In genomic region chr14:92747701-92748258, GRCh38 we compare ENCODE assay signal across 7 cellular contexts. TPM values are rescaled to one million over a fixed set of nuclear protein-coding genes. Genes with fewer than 3 reads are reported as not detected.
A peak's percentile ranks its signal among the peaks of the same experiment; 100 is the strongest.
DNase-seq lines count a peak whose midpoint lies in the region; ATAC-seq and TF ChIP-seq lines count a peak whose summit lies in the region.

No MANE protein-coding gene starts in this region.

- no peak for TF ChIP-seq RAD21 in liver (IDR thresholded peaks at IDR 0.05)

- H3K36me3 Mint-ChIP-seq in central memory CD8-positive, alpha-beta T cell (ENCODE audit: insufficient read depth) = peaks cover 16% of the 10 kb centered on the region

- H3K36me3 ChIP-seq in HUES64 (ENCODE audit: insufficient read depth, low read length) = no peaks in the 10 kb centered on the region
- no peaks in the 10 kb centered on the region for H3K36me3 ChIP-seq in liver (ENCODE audit: control insufficient read depth in 4 of 4, insufficient read depth in 3 of 4, low read depth in 1 of 4, low read length in 3 of 4)
- H3K36me3 ChIP-seq in testis (ENCODE audit: low read depth, missing control alignments) = no peaks in the 10 kb centered on the region

- peaks cover 56% of the 10 kb centered on the region for H3K27me3 Mint-ChIP-seq in central memory CD8-positive, alpha-beta T cell

- no peak for TF ChIP-seq POLR2A in testis (IDR thresholded peaks at IDR 0.05)

- WGBS in HUES64 = 14% methylated on average over 16 of the region's 16 CpGs
- WGBS in liver = 3% methylated on average over 16 of the region's 16 CpGs
- 1 to 3% methylated on average over 16 of the region's 16 CpGs for WGBS in testis, 2 donors

- peak overlapping the region; percentile 72 for H3K27ac Mint-ChIP-seq in central memory CD8-positive, alpha-beta T cell (ENCODE audit: low read depth)

- H3K27ac ChIP-seq in HUES64 (ENCODE audit: low read depth, low read length) (no peak overlapping the region), liver (ENCODE audit: low read depth in 1 of 2, low read length in 2 of 2) (peak overlapping the region; percentile 82 to 95), testis (peak overlapping the region; percentile 78 to 82)

- peaks cover 50% of the 10 kb centered on the region for H3K4me1 Mint-ChIP-seq in central memory CD8-positive, alpha-beta T cell

- peaks cover 10% of the 10 kb centered on the region for H3K27me3 ChIP-seq in HUES64 (ENCODE audit: insufficient read depth, low read length)
- no peaks in the 10 kb centered on the region for H3K27me3 ChIP-seq in liver (ENCODE audit: control insufficient read depth in 4 of 4, insufficient read depth in 4 of 4, low read length in 3 of 4)
- H3K27me3 ChIP-seq in testis = no peaks in the 10 kb centered on the region

- H3K4me1 ChIP-seq in HUES64 (ENCODE audit: insufficient read depth, low read length) (no peaks in the 10 kb centered on the region), liver (ENCODE audit: control insufficient read depth in 4 of 4, insufficient read depth in 4 of 4, low read length in 3 of 4) (peaks cover 0 to 15% (median 6%) of the 10 kb centered on the region in 4 donors), testis (peaks cover 22% of the 10 kb centered on the region)

- TF ChIP-seq CTCF in GM12865 (IDR thresholded peaks at IDR 0.05; ENCODE audit: insufficient read depth, low read depth, low read length, missing control alignments) (no peak), liver (IDR thresholded peaks at IDR 0.05; ENCODE audit: low read depth, low read length, missing input control) (no peak), testis (IDR thresholded peaks at IDR 0.05) (no peak)

- no peaks in the 10 kb centered on the region for H3K9me3 Mint-ChIP-seq in central memory CD8-positive, alpha-beta T cell

- H3K4me3 Mint-ChIP-seq in central memory CD8-positive, alpha-beta T cell = peak overlapping the region; percentile 80

- H3K9me3 ChIP-seq in HUES64 (ENCODE audit: insufficient read depth, low read depth, low read length) = no peaks in the 10 kb centered on the region
- H3K9me3 ChIP-seq in liver (ENCODE audit: control insufficient read depth in 4 of 4, low read length in 3 of 4) = no peaks in the 10 kb centered on the region
- H3K9me3 ChIP-seq in testis = no peaks in the 10 kb centered on the region

- H3K4me3 ChIP-seq in GM12865 (ENCODE audit: low read depth, low read length) (peak overlapping the region; percentile 95), HUES64 (ENCODE audit: low read length) (peak overlapping the region; percentile 77), liver (ENCODE audit: low read depth in 1 of 3, low read length in 3 of 3) (peak overlapping the region; percentile 71 to 84 (median 84)), testis (peak overlapping the region; percentile 73 to 86)

- ATAC-seq in central memory CD8-positive, alpha-beta T cell (replicated peaks; ENCODE audit: extremely low read depth, poor library complexity, severe bottlenecking) = no peak

- intact Hi-C loops in testis (cut with DNase I; ENCODE audit: low total_unique reads) = no loop called here

- peak overlapping the region; percentile 74 for H3K9ac ChIP-seq in HUES64 (ENCODE audit: low read depth, low read length)
- peak overlapping the region; percentile 88 to 93 for H3K9ac ChIP-seq in liver (ENCODE audit: low read depth in 1 of 2, low read length in 2 of 2)

- peak; percentile 66 for DNase-seq in GM12865 (ENCODE audit: low read depth)
- DNase-seq in central memory CD8-positive, alpha-beta T cell (ENCODE audit: low spot score in 2 of 2) = no peak
- DNase-seq in testis = no peak
- no peak for DNase-seq in NCI-H1930 (lab: John Stamatoyannopoulos, UW)
- DNase-seq in NCI-H146 (lab: John Stamatoyannopoulos, UW) = no peak

TF ChIP-seq in liver, 16 proteins besides CTCF, POLR2A, EP300 and RAD21:
- TF ChIP-seq ZBTB33 (IDR thresholded peaks at IDR 0.05) (peak; percentile 10), JUND (IDR thresholded peaks at IDR 0.05) (no peak)
- TF ChIP-seq, protein P1, sequence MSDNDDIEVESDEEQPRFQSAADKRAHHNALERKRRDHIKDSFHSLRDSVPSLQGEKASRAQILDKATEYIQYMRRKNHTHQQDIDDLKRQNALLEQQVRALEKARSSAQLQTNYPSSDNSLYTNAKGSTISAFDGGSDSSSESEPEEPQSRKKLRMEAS (IDR thresholded peaks at IDR 0.05) = no peak

RNA-seq across cellular contexts. Expression of gene LGMN, which starts 0.6 kb away (rescaled TPM):
- polyA plus RNA-seq in HUES64 (2013, experiment 1 of 2) = 43.2 TPM
- polyA plus RNA-seq in HUES64 (2013, experiment 2 of 2) = 54.1 TPM
- total RNA-seq in liver (100 to 1,000 TPM in 1 of 2 donors, 10 to 100 TPM in 1; 60.2 to 192 TPM), testis (100 to 1,000 TPM in 1 of 2 donors, 10 to 100 TPM in 1; 58.1 to 102 TPM)
- polyA plus RNA-seq in liver (10 to 100 TPM; 56.2 to 64.6 TPM), testis (ENCODE audit: insufficient read depth, low read depth, low replicate concordance) (88.9 TPM)

RNA-seq across cellular contexts. Expression of gene GOLGA5, which starts 46.3 kb away (rescaled TPM):
- polyA plus RNA-seq in HUES64 (2013, experiment 1 of 2) = 24.2 TPM
- 27.7 TPM for polyA plus RNA-seq in HUES64 (2013, experiment 2 of 2)
- 10 to 100 TPM; 19.2 to 39.9 TPM for total RNA-seq in liver
- 10 to 100 TPM; 24.6 to 31.9 TPM for polyA plus RNA-seq in liver
- 10 to 100 TPM; 78.2 to 92.0 TPM for total RNA-seq in testis
- 46.8 TPM for polyA plus RNA-seq in testis (ENCODE audit: insufficient read depth, low read depth, low replicate concordance)
